In the genomic region with DNA sequence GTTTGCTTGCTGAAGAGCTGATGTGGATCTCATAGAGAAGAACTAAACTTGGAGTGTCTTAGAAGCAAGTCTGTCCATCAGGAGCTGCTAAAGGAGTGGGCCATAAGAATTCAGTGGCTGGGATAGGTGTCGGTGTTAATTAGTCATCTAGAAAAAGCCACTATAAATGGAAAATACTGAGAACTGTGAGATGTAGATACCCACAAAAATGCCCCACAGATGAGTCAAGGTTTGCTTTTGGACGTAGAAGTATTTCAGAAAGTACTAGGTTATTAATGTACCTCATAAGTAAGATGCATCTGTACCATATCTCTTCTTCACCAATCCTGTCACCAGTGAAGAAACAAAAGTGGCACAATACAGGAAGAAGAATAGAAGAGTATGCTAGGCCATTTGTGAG, we compare ENCODE assay signal across 24 cellular contexts.
"Had no signal": no experiment of that assay in that cellular context is flagged by ENCODE, and none has a peak within 500 bp of the region (broad histone marks: within the 10 kb centered on the region; RNA-seq: fewer than 3 reads in every experiment).

No MANE protein-coding gene starts in this region.

- H3K27ac Mint-ChIP-seq: activated CD4-positive, alpha-beta T cell treated with anti-CD3 and anti-CD28 coated beads for 36 hours; activated CD8-positive, alpha-beta memory T cell treated with anti-CD3 and anti-CD28 coated beads, Interleukin-2, amount 10 ng/mL, durations not matched to agents 7 days and 5 days; activated naive CD8-positive, alpha-beta T cell treated with anti-CD3 and anti-CD28 coated beads, Interleukin-2, amount 10 ng/mL, durations not matched to agents 7 days and 5 days; naive thymus-derived CD4-positive, alpha-beta T cell; stimulated activated memory B cell treated with anti-CD40 and anti-IgM and Interleukin-4, amounts not matched to agents 10 μg/mL and 1 μg/mL and 100 μg/mL, for 72 hours; T-helper 2 cell treated with Interferon-gamma antibody and Interleukin-4, amounts not matched to agents 5 μg/mL and 100 μg/mL, for 36 hours had no signal

- H3K9me3 ChIP-seq: colonic mucosa, gastrocnemius medialis, prostate gland, SK-N-SH, thyroid gland had no signal

- FAIRE-seq: small intestine, TTC549 had no signal

- H3K27me3 ChIP-seq: brain microvascular endothelial cell, colonic mucosa, gastrocnemius medialis, heart left ventricle, thyroid gland had no signal

- H3K9ac ChIP-seq: SK-N-SH had no signal

- H3K27me3 Mint-ChIP-seq: activated CD8-positive, alpha-beta memory T cell treated with anti-CD3 and anti-CD28 coated beads, Interleukin-2, amount 10 ng/mL, durations not matched to agents 7 days and 5 days; activated naive CD8-positive, alpha-beta T cell treated with anti-CD3 and anti-CD28 coated beads, Interleukin-2, amount 10 ng/mL, durations not matched to agents 7 days and 5 days; central memory CD8-positive, alpha-beta T cell; naive thymus-derived CD4-positive, alpha-beta T cell; stimulated activated memory B cell treated with anti-CD40 and anti-IgM and Interleukin-4, amounts not matched to agents 10 μg/mL and 1 μg/mL and 100 μg/mL, for 72 hours had no signal

- H3K36me3 ChIP-seq: brain microvascular endothelial cell, colonic mucosa, gastrocnemius medialis, heart left ventricle, prostate gland, thyroid gland had no signal

- DNase-seq: activated CD4-positive, alpha-beta T cell treated with anti-CD3 and anti-CD28 coated beads for 36 hours; activated CD4-positive, alpha-beta T cell treated with anti-CD3 and anti-CD28 coated beads, Interleukin-2, amount 50 U/mL, for 48 hours; activated CD8-positive, alpha-beta memory T cell treated with anti-CD3 and anti-CD28 coated beads, Interleukin-2, amount 10 ng/mL, durations not matched to agents 7 days and 5 days; activated effector memory CD4-positive, alpha-beta T cell treated with Interleukin-2 at 50 U/mL for 16 hours; activated naive CD8-positive, alpha-beta T cell treated with anti-CD3 and anti-CD28 coated beads, Interleukin-2, amount 10 ng/mL, durations not matched to agents 7 days and 5 days; activated T-cell treated with anti-CD3 and anti-CD28 coated beads, Interleukin-2, amount 50 U/mL, for 1 hour; anterior cingulate cortex; brain microvascular endothelial cell; colonic mucosa; erythroblast; gastrocnemius medialis; heart left ventricle; mesenchymal stem cell; naive thymus-derived CD4-positive, alpha-beta T cell; right cardiac atrium; SK-N-SH; small intestine; stimulated activated CD4-positive, alpha-beta T cell treated with anti-CD3 and anti-CD28 coated beads, Interleukin-4, amount 100 ng/mL, for 24 hours; thyroid gland had no signal

- H3K4me3 Mint-ChIP-seq: activated CD4-positive, alpha-beta T cell treated with anti-CD3 and anti-CD28 coated beads for 36 hours; activated CD8-positive, alpha-beta memory T cell treated with anti-CD3 and anti-CD28 coated beads, Interleukin-2, amount 10 ng/mL, durations not matched to agents 7 days and 5 days; activated naive CD8-positive, alpha-beta T cell treated with anti-CD3 and anti-CD28 coated beads, Interleukin-2, amount 10 ng/mL, durations not matched to agents 7 days and 5 days; central memory CD8-positive, alpha-beta T cell; naive thymus-derived CD4-positive, alpha-beta T cell; stimulated activated memory B cell treated with anti-CD40 and anti-IgM and Interleukin-4, amounts not matched to agents 10 μg/mL and 1 μg/mL and 100 μg/mL, for 72 hours; T-helper 2 cell treated with Interferon-gamma antibody and Interleukin-4, amounts not matched to agents 5 μg/mL and 100 μg/mL, for 36 hours had no signal

- H3K27ac ChIP-seq: brain microvascular endothelial cell, colonic mucosa, gastrocnemius medialis, heart left ventricle, prostate gland, thyroid gland had no signal

- H3K4me1 ChIP-seq: colonic mucosa, heart left ventricle, prostate gland, thyroid gland had no signal

- H3K36me3 Mint-ChIP-seq: activated CD8-positive, alpha-beta memory T cell treated with anti-CD3 and anti-CD28 coated beads, Interleukin-2, amount 10 ng/mL, durations not matched to agents 7 days and 5 days; activated naive CD8-positive, alpha-beta T cell treated with anti-CD3 and anti-CD28 coated beads, Interleukin-2, amount 10 ng/mL, durations not matched to agents 7 days and 5 days; stimulated activated memory B cell treated with anti-CD40 and anti-IgM and Interleukin-4, amounts not matched to agents 10 μg/mL and 1 μg/mL and 100 μg/mL, for 72 hours had no signal

- ATAC-seq: activated CD4-positive, alpha-beta T cell treated with anti-CD3 and anti-CD28 coated beads for 36 hours; activated CD8-positive, alpha-beta memory T cell treated with anti-CD3 and anti-CD28 coated beads, Interleukin-2, amount 10 ng/mL, durations not matched to agents 7 days and 5 days; gastrocnemius medialis; heart left ventricle; naive thymus-derived CD4-positive, alpha-beta T cell; right cardiac atrium; stimulated activated memory B cell treated with anti-CD40 and anti-IgM and Interleukin-4, amounts not matched to agents 10 μg/mL and 1 μg/mL and 100 μg/mL, for 72 hours had no signal

- H3K4me2 ChIP-seq: SK-N-SH had no signal

- H3K9me3 Mint-ChIP-seq: activated naive CD8-positive, alpha-beta T cell treated with anti-CD3 and anti-CD28 coated beads, Interleukin-2, amount 10 ng/mL, durations not matched to agents 7 days and 5 days; central memory CD8-positive, alpha-beta T cell; T-helper 2 cell treated with Interferon-gamma antibody and Interleukin-4, amounts not matched to agents 5 μg/mL and 100 μg/mL, for 36 hours had no signal

- H3K4me3 ChIP-seq: colonic mucosa, gastrocnemius medialis, heart left ventricle, prostate gland, thyroid gland had no signal

- H3K4me1 Mint-ChIP-seq: activated naive CD8-positive, alpha-beta T cell treated with anti-CD3 and anti-CD28 coated beads, Interleukin-2, amount 10 ng/mL, durations not matched to agents 7 days and 5 days; central memory CD8-positive, alpha-beta T cell; naive thymus-derived CD4-positive, alpha-beta T cell; stimulated activated memory B cell treated with anti-CD40 and anti-IgM and Interleukin-4, amounts not matched to agents 10 μg/mL and 1 μg/mL and 100 μg/mL, for 72 hours had no signal
